In the genomic region with DNA sequence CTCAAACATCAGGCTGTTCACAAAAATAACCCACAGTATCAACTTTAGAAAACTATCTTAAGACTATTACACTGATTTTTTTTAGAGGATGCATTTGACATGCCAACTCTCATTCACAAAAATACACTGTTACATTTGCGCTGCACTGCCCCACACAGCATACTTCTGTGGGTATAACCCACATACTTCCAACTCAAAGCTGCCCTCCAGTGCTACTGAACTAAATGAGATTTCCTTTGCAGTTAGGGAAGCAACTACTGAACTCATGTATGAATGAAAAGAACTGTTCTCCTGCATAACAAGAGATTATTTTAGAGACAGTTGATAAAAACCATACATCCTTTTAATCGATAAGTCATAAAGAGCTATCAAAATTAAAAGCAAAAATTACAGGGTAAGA, we compare ENCODE assay signal across 1 cellular context.
TF ChIP-seq lines count a peak whose summit lies in the region.

No MANE protein-coding gene starts in this region.

TF ChIP-seq in liver, 16 proteins besides CTCF, POLR2A, EP300 and RAD21 (continued from another document):
- TF ChIP-seq, protein P1, sequence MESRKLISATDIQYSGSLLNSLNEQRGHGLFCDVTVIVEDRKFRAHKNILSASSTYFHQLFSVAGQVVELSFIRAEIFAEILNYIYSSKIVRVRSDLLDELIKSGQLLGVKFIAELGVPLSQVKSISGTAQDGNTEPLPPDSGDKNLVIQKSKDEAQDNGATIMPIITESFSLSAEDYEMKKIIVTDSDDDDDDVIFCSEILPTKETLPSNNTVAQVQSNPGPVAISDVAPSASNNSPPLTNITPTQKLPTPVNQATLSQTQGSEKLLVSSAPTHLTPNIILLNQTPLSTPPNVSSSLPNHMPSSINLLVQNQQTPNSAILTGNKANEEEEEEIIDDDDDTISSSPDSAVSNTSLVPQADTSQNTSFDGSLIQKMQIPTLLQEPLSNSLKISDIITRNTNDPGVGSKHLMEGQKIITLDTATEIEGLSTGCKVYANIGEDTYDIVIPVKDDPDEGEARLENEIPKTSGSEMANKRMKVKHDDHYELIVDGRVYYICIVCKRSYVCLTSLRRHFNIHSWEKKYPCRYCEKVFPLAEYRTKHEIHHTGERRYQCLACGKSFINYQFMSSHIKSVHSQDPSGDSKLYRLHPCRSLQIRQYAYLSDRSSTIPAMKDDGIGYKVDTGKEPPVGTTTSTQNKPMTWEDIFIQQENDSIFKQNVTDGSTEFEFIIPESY (IDR thresholded peaks at IDR 0.05), result no peak
- TF ChIP-seq HNF4G (IDR thresholded peaks at IDR 0.05) (no peak), RXRA (IDR thresholded peaks at IDR 0.05) (no peak)
- TF ChIP-seq, protein P2, sequence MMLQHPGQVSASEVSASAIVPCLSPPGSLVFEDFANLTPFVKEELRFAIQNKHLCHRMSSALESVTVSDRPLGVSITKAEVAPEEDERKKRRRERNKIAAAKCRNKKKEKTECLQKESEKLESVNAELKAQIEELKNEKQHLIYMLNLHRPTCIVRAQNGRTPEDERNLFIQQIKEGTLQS (IDR thresholded peaks at IDR 0.05), result no peak
